9 cellular contexts compared by ENCODE assay signal in genomic region chr2:24087032-24087431, GRCh38. TPM values are rescaled to one million over a fixed set of nuclear protein-coding genes. Genes with fewer than 3 reads are reported as not detected.
"Had no signal": no experiment of that assay in that cellular context is flagged by ENCODE, and none has a peak within 500 bp of the region (broad histone marks: within the 10 kb centered on the region; RNA-seq: fewer than 3 reads in every experiment).

No MANE protein-coding gene starts in this region.

- H3K27ac Mint-ChIP-seq: GM23338, H9, IgD-negative memory B cell had no signal

- H3K9me3 Mint-ChIP-seq: GM23338, H9, IgD-negative memory B cell had no signal

- ATAC-seq: GM23338 had no signal

- H3K4me3 ChIP-seq: GM23338 had no signal

- DNase-seq: HCEC 1CT, KG1 had no signal

- H3K4me3 Mint-ChIP-seq: GM23338, H9 had no signal

- H3K27me3 Mint-ChIP-seq: IgD-negative memory B cell had no signal

- H3K4me2 ChIP-seq: GM23338 had no signal

- FAIRE-seq: H1, H54, HTR-8/SVneo had no signal

RNA-seq across cellular contexts. Expression of gene PFN4, which starts 36.1 kb away (rescaled TPM):
- total RNA-seq: H1, H9, HT-29 had no signal
- polyA plus RNA-seq: GM23338, H1, IgD-negative memory B cell had no signal

RNA-seq across cellular contexts. Expression of gene FKBP1B, which starts 37.5 kb away (rescaled TPM):
- total RNA-seq: HT-29 had no signal
